11 cellular contexts compared by ENCODE assay signal in the genomic region with DNA sequence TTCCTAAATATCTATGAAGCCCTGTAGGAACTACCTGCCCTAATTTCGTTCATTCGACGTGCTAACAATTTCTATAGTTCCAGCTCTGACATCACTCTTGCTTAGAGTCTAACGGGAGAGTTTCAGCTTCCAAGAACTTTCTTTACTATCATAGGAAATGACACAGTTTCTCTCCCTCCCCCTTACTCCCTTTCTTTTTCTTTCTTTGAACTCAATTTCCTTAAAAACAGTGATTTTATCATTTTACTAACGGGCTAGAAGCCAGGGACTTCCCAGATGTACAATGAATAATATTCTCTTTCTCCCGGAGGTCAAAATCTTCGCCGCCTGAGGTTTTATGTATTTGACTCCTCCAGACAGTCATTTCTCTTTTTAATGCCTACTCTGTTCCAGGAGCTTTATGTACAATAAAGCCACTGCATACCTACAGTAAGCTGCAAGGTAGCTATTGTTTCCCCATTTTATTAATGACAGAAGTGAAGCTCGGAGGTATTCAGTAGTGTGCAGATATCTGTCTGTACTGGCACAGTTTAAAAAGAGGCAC. TPM values are rescaled to one million over a fixed set of nuclear protein-coding genes. Genes with fewer than 3 reads are reported as not detected.
A peak's percentile ranks its signal among the peaks of the same experiment; 100 is the strongest.
DNase-seq lines count a peak whose midpoint lies in the region; ATAC-seq, FAIRE-seq and TF ChIP-seq lines count a peak whose summit lies in the region.
"Had no signal": no experiment of that assay in that cellular context is flagged by ENCODE, and none has a peak within 500 bp of the region (broad histone marks: within the 10 kb centered on the region; RNA-seq: fewer than 3 reads in every experiment).

No MANE protein-coding gene starts in this region.

- H3K4me3 Mint-ChIP-seq in GM23338 (no peak overlapping the region), type B pancreatic cell (no peak overlapping the region)
- no peak overlapping the region for H3K4me3 Mint-ChIP-seq in activated naive CD8-positive, alpha-beta T cell treated with anti-CD3 and anti-CD28 coated beads for 36 hours
- H3K4me3 Mint-ChIP-seq: neural progenitor cell had no signal

- peak overlapping the region; percentile 31 to 66; a peak in 4 of 6 replicates for H3K27ac ChIP-seq in A549
- no peak overlapping the region for H3K27ac ChIP-seq in GM23338 (ENCODE audit: low read depth)
- H3K27ac ChIP-seq: neural progenitor cell had no signal

- no peaks in the 10 kb centered on the region for H3K9me3 ChIP-seq in A549

- POLR2A ChIA-PET in A549 (lab: Yijun Ruan, JAX), result interaction anchor here (1.8 kb wide), 1 partner anchor 62 kb away, joined by 10 read pairs; a partner anchor contains a TSS

- WGBS in A549 (ENCODE audit: missing lambda C conversion rate), result 8% methylated on average over 9 of the region's 9 CpGs

- no peaks in the 10 kb centered on the region; the same call in 2 of the 3 replicates for H3K36me3 Mint-ChIP-seq in GM23338 (ENCODE audit: low read depth)
- H3K36me3 Mint-ChIP-seq in activated naive CD8-positive, alpha-beta T cell treated with anti-CD3 and anti-CD28 coated beads for 36 hours, result no peaks in the 10 kb centered on the region
- peaks cover 5% of the 10 kb centered on the region for H3K36me3 Mint-ChIP-seq in type B pancreatic cell

- H3K9me3 Mint-ChIP-seq in GM23338 (no peaks in the 10 kb centered on the region), type B pancreatic cell (no peaks in the 10 kb centered on the region)
- H3K9me3 Mint-ChIP-seq in activated naive CD8-positive, alpha-beta T cell treated with anti-CD3 and anti-CD28 coated beads for 36 hours, result no peaks in the 10 kb centered on the region
- H3K9me3 Mint-ChIP-seq: neural progenitor cell had no signal

- H3K27me3 Mint-ChIP-seq in GM23338 (ENCODE audit: insufficient read depth, low read depth, poor library complexity), result no peaks in the 10 kb centered on the region
- H3K27me3 Mint-ChIP-seq in activated naive CD8-positive, alpha-beta T cell treated with anti-CD3 and anti-CD28 coated beads for 36 hours, result peaks cover 5% of the 10 kb centered on the region
- peaks cover 13% of the 10 kb centered on the region for H3K27me3 Mint-ChIP-seq in type B pancreatic cell

- TF ChIP-seq POLR2A in A549 (IDR thresholded peaks at IDR 0.05; ENCODE audit: low read length), result no peak

- H3K27ac Mint-ChIP-seq in GM23338 (peak overlapping the region; percentile 21; the same call in 1 of the 2 replicates), type B pancreatic cell (no peak overlapping the region)
- peak overlapping the region; percentile 76 for H3K27ac Mint-ChIP-seq in activated naive CD8-positive, alpha-beta T cell treated with anti-CD3 and anti-CD28 coated beads for 36 hours
- H3K27ac Mint-ChIP-seq: neural progenitor cell had no signal

- no peaks in the 10 kb centered on the region for H4K20me1 ChIP-seq in GM23338 (replicated peaks; ENCODE audit: insufficient read depth)

- no peaks in the 10 kb centered on the region for H3F3A ChIP-seq in GM23338 (replicated peaks; ENCODE audit: low read depth)

- H3K9me2 ChIP-seq in GM23338 (ENCODE audit: insufficient read depth), result 0 out of 2 replicates have a peak, but pooled peaks cover 3% of the 10 kb centered on the region

- H2AFZ ChIP-seq in GM23338, result no peak overlapping the region
- H2AFZ ChIP-seq: neural progenitor cell had no signal

- H3K4me2 ChIP-seq in A549, result peak overlapping the region; percentile 58
- H3K4me2 ChIP-seq in GM23338, result no peak overlapping the region
- H3K4me2 ChIP-seq: neural progenitor cell had no signal

- TF ChIP-seq CTCF in A549 (IDR thresholded peaks at IDR 0.05) (no peak), GM23338 (conservative IDR thresholded peaks at IDR 0.05; ENCODE audit: low read depth in 2 of 2) (no peak), type B pancreatic cell (conservative IDR thresholded peaks at IDR 0.05) (no peak)

- no peak for TF ChIP-seq RAD21 in A549 (conservative IDR thresholded peaks at IDR 0.05 in 1 of 2, IDR thresholded peaks at IDR 0.05 in 1 of 2)

- H3K4me1 Mint-ChIP-seq in GM23338 (no peaks in the 10 kb centered on the region), type B pancreatic cell (ENCODE audit: unreplicated experiment) (peaks cover 4% of the 10 kb centered on the region)
- peaks cover 47% of the 10 kb centered on the region for H3K4me1 Mint-ChIP-seq in activated naive CD8-positive, alpha-beta T cell treated with anti-CD3 and anti-CD28 coated beads for 36 hours
- H3K4me1 Mint-ChIP-seq: neural progenitor cell had no signal

- peak; percentile 57 to 58; a peak in 4 of 6 replicates for ATAC-seq in A549
- ATAC-seq in GM23338, result no peak

- TF ChIP-seq EP300 in A549 (IDR thresholded peaks at IDR 0.05), result no peak

- no peak overlapping the region for H3K4me3 ChIP-seq in A549
- no peak overlapping the region for H3K4me3 ChIP-seq in GM23338
- H3K4me3 ChIP-seq: neural progenitor cell had no signal

- CTCF ChIA-PET in A549 (lab: Yijun Ruan, JAX), result interaction anchor here (0.8 to 1.6 kb wide), 5 partner anchors 17 to 1504 kb away, joined by 3 to 4 read pairs (median 4); no protein-coding TSS in a partner anchor

- H3K4me1 ChIP-seq in A549, result peaks cover 35% of the 10 kb centered on the region
- no peaks in the 10 kb centered on the region for H3K4me1 ChIP-seq in GM23338 (ENCODE audit: insufficient read depth)
- H3K4me1 ChIP-seq: neural progenitor cell had no signal

- no peaks in the 10 kb centered on the region for H3K36me3 ChIP-seq in GM23338 (ENCODE audit: insufficient read depth)
- H3K36me3 ChIP-seq: neural progenitor cell had no signal

- H3K79me2 ChIP-seq in GM23338 (replicated peaks; ENCODE audit: insufficient read depth), result no peaks in the 10 kb centered on the region

- no peaks in the 10 kb centered on the region for H3K27me3 ChIP-seq in GM23338 (ENCODE audit: insufficient read depth)
- H3K27me3 ChIP-seq: neural progenitor cell had no signal

- DNase-seq in A549 (ENCODE audit: low read depth in 1 of 2, low spot score in 1 of 2) (peak in 1 of 2 experiments; percentile 16), GM23338 (ENCODE audit: low spot score) (no peak), hepatic stellate cell (ENCODE audit: low spot score) (peak; percentile 14), AML-193 (lab: John Stamatoyannopoulos, UW) (no peak), NCI-H1092 (lab: John Stamatoyannopoulos, UW) (no peak), OCI-M2 (lab: John Stamatoyannopoulos, UW; ENCODE audit: unreplicated experiment) (no peak), type B pancreatic cell (ENCODE audit: extremely low spot score, unreplicated experiment) (no peak)
- DNase-seq in activated naive CD8-positive, alpha-beta T cell treated with anti-CD3 and anti-CD28 coated beads for 36 hours, result no peak

- FAIRE-seq in A549 (lab: Jason Lieb, UNC), result peak; percentile 49
- FAIRE-seq: D721Med had no signal

TF ChIP-seq in A549, 52 proteins besides CTCF, POLR2A, EP300 and RAD21 (continues in another document):
- TF ChIP-seq, protein P1, sequence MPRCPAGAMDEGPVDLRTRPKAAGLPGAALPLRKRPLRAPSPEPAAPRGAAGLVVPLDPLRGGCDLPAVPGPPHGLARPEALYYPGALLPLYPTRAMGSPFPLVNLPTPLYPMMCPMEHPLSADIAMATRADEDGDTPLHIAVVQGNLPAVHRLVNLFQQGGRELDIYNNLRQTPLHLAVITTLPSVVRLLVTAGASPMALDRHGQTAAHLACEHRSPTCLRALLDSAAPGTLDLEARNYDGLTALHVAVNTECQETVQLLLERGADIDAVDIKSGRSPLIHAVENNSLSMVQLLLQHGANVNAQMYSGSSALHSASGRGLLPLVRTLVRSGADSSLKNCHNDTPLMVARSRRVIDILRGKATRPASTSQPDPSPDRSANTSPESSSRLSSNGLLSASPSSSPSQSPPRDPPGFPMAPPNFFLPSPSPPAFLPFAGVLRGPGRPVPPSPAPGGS (IDR thresholded peaks at IDR 0.05), result no peak
- TF ChIP-seq BHLHE40 (IDR thresholded peaks at IDR 0.05; ENCODE audit: low read depth, low read length), result no peak
- TF ChIP-seq JUNB (IDR thresholded peaks at IDR 0.05), result 0 out of 2 replicates have a peak, but pooled peaks have one; percentile 11
- TF ChIP-seq ZFP36 (IDR thresholded peaks at IDR 0.05; ENCODE audit: borderline replicate concordance, partially characterized antibody), result no peak
- no peak for TF ChIP-seq CEBPB (IDR thresholded peaks at IDR 0.05)
- TF ChIP-seq HOXB13 (CRISPR knock-in tag; IDR thresholded peaks at IDR 0.05; ENCODE audit: low read depth), result no peak
- no peak for TF ChIP-seq SREBF2 (IDR thresholded peaks at IDR 0.05)

RNA-seq across cellular contexts. Expression of a gene that starts 15.7 kb away (rescaled TPM):
- polyA plus RNA-seq in A549 (2011; rRNA removed) (0.22 and 0.28 TPM in 2 replicates), A549 (2017; fragmentation: RNase III; extraction: RNeasy Plus Mini Kit Qiagen cat#74134 plus additional on column Dnase treatment) (0.08 to 0.14 TPM (median 0.11 TPM) in 3 replicates), GM23338 (2016; fragmentation: Nextera tagmentation; extraction: Ambion mirVana) (0.24 and 0.86 TPM in 2 replicates)
- 0.12 and 0.13 TPM in 2 replicates for polyA plus RNA-seq in A549 (2012; cell fraction: cytosol; rRNA removed)
- 0.12 and 0.39 TPM in 2 replicates for polyA plus RNA-seq in A549 (2012; cell fraction: nucleus; rRNA removed)
- polyA minus RNA-seq in A549 (2011; rRNA and poly(A)+ RNA removed), result not detected in 2 replicates
- total RNA-seq in GM23338 (2014; rRNA removed; shearing (Covaris generic)), result not detected in 2 replicates
- not detected for total RNA-seq in activated naive CD8-positive, alpha-beta T cell treated with anti-CD3 and anti-CD28 coated beads for 36 hours
- total RNA-seq in type B pancreatic cell (ENCODE audit: low replicate concordance), result 0.31 TPM in 1 of 2 replicates, not detected in the other
- total RNA-seq: H4 had no signal
